In the genomic region with DNA sequence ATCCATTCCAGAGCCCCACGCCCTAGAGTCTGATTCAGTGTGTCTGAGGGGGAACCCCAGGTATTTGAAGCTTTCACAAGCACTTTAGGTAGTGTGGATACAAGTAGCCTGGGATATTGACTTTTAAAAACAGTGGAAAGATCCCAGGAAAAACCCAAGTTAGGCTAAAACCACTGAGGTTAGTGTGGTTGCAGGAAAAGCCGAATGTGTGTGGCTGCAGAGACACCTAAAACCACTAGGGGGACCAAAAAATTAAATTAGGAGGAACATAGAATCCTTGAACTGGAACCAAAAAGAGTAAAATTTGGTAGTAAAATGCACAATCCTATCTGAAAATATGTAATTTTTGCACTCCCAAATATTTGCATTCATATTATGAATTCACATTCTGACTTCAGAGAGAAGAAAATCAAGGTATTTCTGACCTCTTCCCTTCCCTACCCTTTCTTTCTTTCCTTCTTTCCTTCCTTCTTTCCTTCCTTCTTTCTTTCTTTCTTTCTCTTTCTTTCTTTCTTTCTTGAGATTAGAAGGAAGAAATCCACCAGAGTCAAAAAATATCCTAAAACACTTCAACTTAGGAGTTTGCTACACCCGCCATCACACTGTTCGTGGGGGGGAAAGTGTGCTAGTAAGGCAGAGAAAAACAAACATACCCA, we compare ENCODE assay signal across 8 cellular contexts. TPM values are rescaled to one million over a fixed set of nuclear protein-coding genes. Genes with fewer than 3 reads are reported as not detected.
DNase-seq lines count a peak whose midpoint lies in the region; TF ChIP-seq lines count a peak whose summit lies in the region.

No MANE protein-coding gene starts in this region.

- H2BK15ac ChIP-seq in H9 (ENCODE audit: low read depth, low read length): no peak overlapping the region

- no peak overlapping the region for H2BK5ac ChIP-seq in H9 (ENCODE audit: insufficient read length, low read length)

- no peaks in the 10 kb centered on the region for H3K27me3 Mint-ChIP-seq in H9 (ENCODE audit: low read depth)
- H3K27me3 Mint-ChIP-seq in progenitor cell of endocrine pancreas: peaks cover 16% of the 10 kb centered on the region

- no peaks in the 10 kb centered on the region for H3K27me3 ChIP-seq in DOHH2 (ENCODE audit: control insufficient read depth, low read length)
- H3K27me3 ChIP-seq in H9 (ENCODE audit: insufficient read depth, low read length): no peaks in the 10 kb centered on the region

- no peak overlapping the region for H3K18ac ChIP-seq in H9 (ENCODE audit: insufficient read length, low read depth, low read length)

- no peak overlapping the region for H3K9ac ChIP-seq in H9 (ENCODE audit: extremely low read depth, insufficient read length, low read length)

- no CpG with 5 or more reads among the region's 4 CpGs for WGBS in H9 (ENCODE audit: extremely low coverage, insufficient read length, low lambda C conversion rate)

- H3F3A ChIP-seq in DOHH2 (ENCODE audit: control insufficient read depth, insufficient read depth): no peaks in the 10 kb centered on the region

- DNase-seq in A172 (ENCODE audit: low spot score) (peak; percentile 8), H9 (no peak), NCI-H146 (lab: John Stamatoyannopoulos, UW) (peak; percentile 34), dermis blood vessel endothelial cell (peak; percentile 43), progenitor cell of endocrine pancreas (ENCODE audit: low spot score, unreplicated experiment) (no peak), cortex of kidney (lab: John Stamatoyannopoulos, UW) (no peak), anterior cingulate cortex (lab: John Stamatoyannopoulos, UW) (no peak)

- H3T11ph ChIP-seq in H9 (ENCODE audit: low read length): no peak overlapping the region

- no peak overlapping the region for H3K56ac ChIP-seq in H9 (ENCODE audit: insufficient read length, low read depth, low read length)

- no peaks in the 10 kb centered on the region for H3K4me1 Mint-ChIP-seq in H9
- H3K4me1 Mint-ChIP-seq in progenitor cell of endocrine pancreas (ENCODE audit: low read depth): peaks cover 3% of the 10 kb centered on the region

- H3K4me3 ChIP-seq in DOHH2 (ENCODE audit: low read length): no peak overlapping the region

- H3K36me3 ChIP-seq in DOHH2 (ENCODE audit: control insufficient read depth, low read length): no peaks in the 10 kb centered on the region

- no peaks in the 10 kb centered on the region for H3K9me2 ChIP-seq in DOHH2 (replicated peaks; ENCODE audit: control insufficient read depth, low read length)

- H4K8ac ChIP-seq in H9 (replicated peaks; ENCODE audit: insufficient read length, low read depth, low read length): no peak overlapping the region

- TF ChIP-seq CTCF in DOHH2 (IDR thresholded peaks at IDR 0.05; ENCODE audit: low read depth, low read length, poor library complexity, severe bottlenecking): peak; percentile 84
- TF ChIP-seq CTCF in H9 (conservative IDR thresholded peaks at IDR 0.05): peak; percentile 85
- TF ChIP-seq CTCF in progenitor cell of endocrine pancreas (IDR thresholded peaks at IDR 0.05; ENCODE audit: unreplicated experiment): peak; percentile 90

- H3K27ac ChIP-seq in DOHH2 (ENCODE audit: low read depth, low read length): no peak overlapping the region
- H3K27ac ChIP-seq in H9 (ENCODE audit: insufficient read length, low read depth, low read length): no peak overlapping the region

- H2AK5ac ChIP-seq in H9 (ENCODE audit: insufficient read length, low read length): no peak overlapping the region

- H3K9me3 Mint-ChIP-seq in H9 (no peaks in the 10 kb centered on the region), progenitor cell of endocrine pancreas (ENCODE audit: low read depth) (no peaks in the 10 kb centered on the region)

- no peak overlapping the region for H3K4ac ChIP-seq in H9 (ENCODE audit: low read depth, low read length)

- H3K36me3 Mint-ChIP-seq in H9 (ENCODE audit: insufficient read depth in 1 of 3, low read depth in 3 of 3) (no peaks in the 10 kb centered on the region), progenitor cell of endocrine pancreas (ENCODE audit: insufficient read depth) (no peaks in the 10 kb centered on the region)

- no peak overlapping the region for H4K5ac ChIP-seq in H9 (ENCODE audit: insufficient read length, low read depth, low read length)

- H3K27ac Mint-ChIP-seq in H9 (no peak overlapping the region), progenitor cell of endocrine pancreas (no peak overlapping the region)

- no peak overlapping the region for H3K14ac ChIP-seq in H9 (ENCODE audit: insufficient read depth, low read length)

- H3K9me3 ChIP-seq in DOHH2 (ENCODE audit: control insufficient read depth, insufficient read depth, low read length) (no peaks in the 10 kb centered on the region), H9 (ENCODE audit: control insufficient read depth, low read depth, low read length) (no peaks in the 10 kb centered on the region)

- H3K79me1 ChIP-seq in H9 (ENCODE audit: insufficient read depth, low read depth, low read length, poor library complexity, severe bottlenecking): no peaks in the 10 kb centered on the region

- H3K4me1 ChIP-seq in DOHH2 (ENCODE audit: control insufficient read depth, low read length): no peaks in the 10 kb centered on the region
- H3K4me1 ChIP-seq in H9 (ENCODE audit: insufficient read depth, low read length): no peaks in the 10 kb centered on the region

- no peak overlapping the region for H3K4me2 ChIP-seq in DOHH2 (ENCODE audit: low read length)
- no peak overlapping the region for H3K4me2 ChIP-seq in H9 (ENCODE audit: insufficient read depth, insufficient read length, low read length)

- no peak overlapping the region for H2BK20ac ChIP-seq in H9 (ENCODE audit: low read depth, low read length, poor library complexity, severe bottlenecking)

- H3K23ac ChIP-seq in H9 (ENCODE audit: insufficient read length, low read depth, low read length): no peak overlapping the region

- H3K4me3 Mint-ChIP-seq in H9: no peak overlapping the region
- no peak overlapping the region for H3K4me3 Mint-ChIP-seq in progenitor cell of endocrine pancreas (ENCODE audit: low read depth)

- no peak overlapping the region for H2BK12ac ChIP-seq in H9 (ENCODE audit: insufficient read length, low read depth, low read length)

- no peak overlapping the region for H2BK120ac ChIP-seq in H9 (ENCODE audit: low read depth, low read length, poor library complexity, severe bottlenecking)

- H4K20me1 ChIP-seq in DOHH2 (ENCODE audit: control insufficient read depth, insufficient read depth, low read depth, low read length) (no peaks in the 10 kb centered on the region), H9 (ENCODE audit: control insufficient read depth, insufficient read depth, insufficient read length) (no peaks in the 10 kb centered on the region)

- no peaks in the 10 kb centered on the region for H3K23me2 ChIP-seq in H9 (ENCODE audit: insufficient read length, low read depth, low read length, poor library complexity, severe bottlenecking)

- H3K79me2 ChIP-seq in DOHH2 (ENCODE audit: control insufficient read depth, low read length) (no peaks in the 10 kb centered on the region), H9 (ENCODE audit: insufficient read depth, low read length) (no peaks in the 10 kb centered on the region)

- H2AFZ ChIP-seq in H9 (ENCODE audit: low read length): no peak overlapping the region

- H4K91ac ChIP-seq in H9 (ENCODE audit: insufficient read length, low read depth, low read length): no peak overlapping the region

RNA-seq across cellular contexts. Expression of a gene that starts 37.8 kb away (rescaled TPM):
- total RNA-seq in A172 (2014; rRNA removed; shearing (Covaris generic)): 2.6 and 4.8 TPM in 2 replicates
- 10.3 and 10.6 TPM in 2 replicates for total RNA-seq in H9 (2021)
- 0.17 TPM in 1 of 2 replicates, not detected in the other for total RNA-seq in dermis blood vessel endothelial cell
- 14.1 and 14.7 TPM in 2 replicates for total RNA-seq in progenitor cell of endocrine pancreas

Comparison
In these comparisons a context has a peak if more than half of its experiments do, and no peak if none do; other contexts are left out.
1. DNase-seq: peak in A172 (single experiment), NCI-H146 (single experiment) and dermis blood vessel endothelial cell (single experiment); none in H9 (single experiment), progenitor cell of endocrine pancreas (single experiment), cortex of kidney (single experiment) and anterior cingulate cortex (0 of 58).
2. Peak in every context shown above with its lines, with median percentiles within 50 percentile points of each other: CTCF ChIP-seq.